8 cellular contexts compared by ENCODE assay signal in genomic region chr1:37595440-37596181, GRCh38. TPM values are rescaled to one million over a fixed set of nuclear protein-coding genes. Genes with fewer than 3 reads are reported as not detected.
DNase-seq lines count a peak whose midpoint lies in the region; ATAC-seq and TF ChIP-seq lines count a peak whose summit lies in the region.

Gene GNL2, minus strand, starts transcription at chr1:37595937. Its CDS starts 115 bp downstream, at chr1:37595822.

- intact Hi-C loops in T-helper 1 cell treated with Interleukin-12 subunit alpha and Interleukin-12 subunit beta and Interleukin-4 antibody, amounts not matched to agents 30 ng/mL and 1 ng/mL, for 36 hours (cut with micrococcal nuclease): loop anchor here (1.0 to 5.0 kb wide), 13 partner anchors 20 to 1447 kb away; partner anchors contain the start of genes CDCA8, MEAF6, MTF1 and SF3A3
- intact Hi-C loops in left cardiac atrium (cut with DNase I): no loop called here

- H3K9me3 Mint-ChIP-seq in progenitor cell of endocrine pancreas (ENCODE audit: low read depth): no peaks in the 10 kb centered on the region

- peaks cover 17% of the 10 kb centered on the region for H3K4me1 Mint-ChIP-seq in progenitor cell of endocrine pancreas (ENCODE audit: low read depth)

- ATAC-seq in HG02870 (IDR thresholded peaks at IDR 0.05; ENCODE audit: unreplicated experiment) (peak; percentile 98), left cardiac atrium (peak; percentile 100)

- H3K27ac Mint-ChIP-seq in progenitor cell of endocrine pancreas: peak within 1 kb of the TSS; percentile 99

- DNase-seq in GM13976 (ENCODE audit: low spot score) (peak; percentile 99), NCI-H146 treated with DMSO at 0.1 percent for 48 hours (lab: John Stamatoyannopoulos, UW; ENCODE audit: unreplicated experiment) (peak; percentile 76), amniotic stem cell (lab: John Stamatoyannopoulos, UW) (peak; percentile 97), left cardiac atrium (peak; percentile 99), progenitor cell of endocrine pancreas (ENCODE audit: low spot score, unreplicated experiment) (peak; percentile 94), ureter (ENCODE audit: low spot score) (peak; percentile 97)

- in situ Hi-C loops in GM13976 (cut with MboI; ENCODE audit: low sequenced_read_pairs, unreplicated experiment): no loop called here

- peaks cover 3% of the 10 kb centered on the region for H3K36me3 Mint-ChIP-seq in progenitor cell of endocrine pancreas (ENCODE audit: insufficient read depth)

- TF ChIP-seq CTCF in GM13976 (IDR thresholded peaks at IDR 0.05; ENCODE audit: borderline replicate concordance, control extremely low read depth, extremely low read depth, insufficient read depth, missing control alignments) (no peak), progenitor cell of endocrine pancreas (IDR thresholded peaks at IDR 0.05; ENCODE audit: unreplicated experiment) (no peak)

- H3K27me3 Mint-ChIP-seq in progenitor cell of endocrine pancreas: peaks cover 13% of the 10 kb centered on the region

- peak within 1 kb of the TSS; percentile 99 for H3K4me3 Mint-ChIP-seq in progenitor cell of endocrine pancreas (ENCODE audit: low read depth)

RNA-seq across cellular contexts. Expression of gene GNL2, which starts in this region (rescaled TPM):
- total RNA-seq in T-helper 1 cell treated with Interleukin-12 subunit alpha and Interleukin-12 subunit beta and Interleukin-4 antibody, amounts not matched to agents 30 ng/mL and 1 ng/mL, for 36 hours: 70.7 and 71.4 TPM in 2 replicates
- total RNA-seq in left cardiac atrium: 10 to 100 TPM; 21.1 to 34.0 TPM
- total RNA-seq in progenitor cell of endocrine pancreas: 50.0 and 55.0 TPM in 2 replicates
- 46.4 TPM for total RNA-seq in ureter

Comparison
In these comparisons a context has a peak if more than half of its experiments do, and no peak if none do; other contexts are left out.
1. Peak in every context shown above with its lines: DNase-seq and ATAC-seq.